ENCODE assay signal across 9 cellular contexts in genomic region chr6:119445666-119446622, GRCh38.
A peak's percentile ranks its signal among the peaks of the same experiment; 100 is the strongest.
DNase-seq lines count a peak whose midpoint lies in the region; ATAC-seq and TF ChIP-seq lines count a peak whose summit lies in the region.
"Had no signal": no experiment of that assay in that cellular context is flagged by ENCODE, and none has a peak within 500 bp of the region (broad histone marks: within the 10 kb centered on the region; RNA-seq: fewer than 3 reads in every experiment).

No MANE protein-coding gene starts in this region.

- H3K9me2 ChIP-seq in HCT116 (ENCODE audit: insufficient read depth): no peaks in the 10 kb centered on the region

- CTCF ChIA-PET in HCT116 (lab: Charles Lee): no interaction called here

- H3K27ac ChIP-seq in HCT116 (ENCODE audit: low read depth, low read length) (no peak overlapping the region), gastroesophageal sphincter (peak overlapping the region in 3 of 4 donors; percentile 52 to 70 (median 53)), stomach (peak overlapping the region; percentile 41 to 77 (median 63))

- TF ChIP-seq CTCF in HCT116 (IDR thresholded peaks at IDR 0.05 in 2 of 3, conservative IDR thresholded peaks at IDR 0.05 in 1 of 3; ENCODE audit: borderline replicate concordance in 1 of 3, insufficient read depth in 1 of 3, low read depth in 2 of 3, low read length in 2 of 3) (no peak), gastroesophageal sphincter (IDR thresholded peaks at IDR 0.05) (no peak), stomach (IDR thresholded peaks at IDR 0.05) (no peak)

- no peak for TF ChIP-seq EP300 in gastroesophageal sphincter (IDR thresholded peaks at IDR 0.05)
- no peak for TF ChIP-seq EP300 in stomach (IDR thresholded peaks at IDR 0.05)

- H4K20me1 ChIP-seq in HCT116 (ENCODE audit: insufficient read depth): no peaks in the 10 kb centered on the region

- intact Hi-C loops in HCT116 (cut with micrococcal nuclease) (no loop called here), stomach (cut with DNase I; ENCODE audit: low total_unique reads) (no loop called here)

- 83 to 85% methylated on average over 7 of the region's 7 CpGs for WGBS in gastroesophageal sphincter (ENCODE audit: low coverage in 1 of 2), 2 donors
- WGBS in stomach, 5 donors: 81 to 91% (median 88%) methylated on average over 7 of the region's 7 CpGs

- no peak for ATAC-seq in HCT116
- peak; percentile 64 for ATAC-seq in gastroesophageal sphincter
- no peak for ATAC-seq in HG03097 (IDR thresholded peaks at IDR 0.05; ENCODE audit: low FRiP score, unreplicated experiment)

- RAD21 ChIA-PET in HCT116 (lab: Charles Lee; ENCODE audit: low non-redundant PET in 1 of 2, low total read pairs in 2 of 2, uncharacterized antibody in 2 of 2, unreplicated experiment in 2 of 2): no interaction called here

- H3K27me3 ChIP-seq in HCT116 (ENCODE audit: insufficient read depth, low read length): no peaks in the 10 kb centered on the region
- no peaks in the 10 kb centered on the region for H3K27me3 ChIP-seq in gastroesophageal sphincter
- H3K27me3 ChIP-seq in stomach: no peaks in the 10 kb centered on the region

- POLR2A ChIA-PET in HCT116 (lab: Charles Lee): no interaction called here

- BruUV-seq in HCT116 (replicated peaks; lab: Mats Ljungman, UMichigan): no TSS peak

- H3K4me3 ChIP-seq in HCT116 (replicated peaks in 1 of 2; ENCODE audit: low read depth in 1 of 2, low read length in 2 of 2) (no peak overlapping the region), gastroesophageal sphincter (no peak overlapping the region), stomach (no peak overlapping the region)

- no peak overlapping the region for H2AFZ ChIP-seq in HCT116 (ENCODE audit: low read depth, low read length, poor library complexity, severe bottlenecking)

- TF ChIP-seq POLR2A in HCT116 (IDR thresholded peaks at IDR 0.05; ENCODE audit: borderline replicate concordance, extremely low read depth, insufficient read depth, insufficient read length): no peak
- TF ChIP-seq POLR2A in gastroesophageal sphincter (IDR thresholded peaks at IDR 0.05): no peak
- no peak for TF ChIP-seq POLR2A in stomach (IDR thresholded peaks at IDR 0.05)

- H3K9ac ChIP-seq in HCT116 (ENCODE audit: low read length): no peak overlapping the region

- H3K4me2 ChIP-seq in HCT116 (ENCODE audit: low read length): peak overlapping the region; percentile 0; the same call in 1 of the 2 replicates

- no peaks in the 10 kb centered on the region for H3K36me3 ChIP-seq in HCT116 (ENCODE audit: control insufficient read depth in 1 of 2, insufficient read depth in 2 of 2, low read length in 2 of 2)
- H3K36me3 ChIP-seq in gastroesophageal sphincter: no peaks in the 10 kb centered on the region
- H3K36me3 ChIP-seq in stomach: no peaks in the 10 kb centered on the region

- no peak for TF ChIP-seq RAD21 in HCT116 (IDR thresholded peaks at IDR 0.05; ENCODE audit: low read depth)

- H3K9me3 ChIP-seq in HCT116 (ENCODE audit: control insufficient read depth in 1 of 2, insufficient read depth in 1 of 2, low read depth in 1 of 2, low read length in 2 of 2) (no peaks in the 10 kb centered on the region), gastroesophageal sphincter (no peaks in the 10 kb centered on the region), stomach (no peaks in the 10 kb centered on the region)

- DNase-seq in HCT116 (ENCODE audit: low read depth, low spot score) (no peak), RPMI8226 (peak; percentile 11), stomach (no peak), SHP77 (lab: John Stamatoyannopoulos, UW) (no peak), DMS 273 (lab: John Stamatoyannopoulos, UW; ENCODE audit: unreplicated experiment) (no peak), HuH-7 (ENCODE audit: low spot score) (no peak)
- DNase-seq: activated T-cell treated with anti-CD3 and anti-CD28 coated beads, Interleukin-2, amount 50 U/mL, for 1 hour had no signal

- no peaks in the 10 kb centered on the region for H3K79me2 ChIP-seq in HCT116 (ENCODE audit: insufficient read depth, low read length)

- H3K4me1 ChIP-seq in HCT116 (ENCODE audit: control insufficient read depth in 1 of 2, insufficient read depth in 2 of 2, low read length in 2 of 2) (peaks cover 12% of the 10 kb centered on the region in 2 experiments), gastroesophageal sphincter (peaks cover 4 to 19% (median 9%) of the 10 kb centered on the region in 3 donors), stomach (peaks cover 15 to 39% (median 26%) of the 10 kb centered on the region in 4 donors)

TF ChIP-seq in HCT116, 20 proteins besides CTCF, POLR2A, EP300 and RAD21:
- no peak for TF ChIP-seq SIN3A (IDR thresholded peaks at IDR 0.05; ENCODE audit: low read depth)
- no peak for TF ChIP-seq YY1 (IDR thresholded peaks at IDR 0.05; ENCODE audit: extremely low read depth, insufficient replicate concordance, low read depth, low read length)
- peak; percentile 30; the same call in 1 of the 2 replicates for TF ChIP-seq JUND (IDR thresholded peaks at IDR 0.05)
- TF ChIP-seq EGR1 (IDR thresholded peaks at IDR 0.05; ENCODE audit: low read depth): no peak
- TF ChIP-seq CEBPB (IDR thresholded peaks at IDR 0.05; ENCODE audit: low read depth): 0 out of 2 replicates have a peak, but pooled peaks have one; percentile 31
